In the genomic region with DNA sequence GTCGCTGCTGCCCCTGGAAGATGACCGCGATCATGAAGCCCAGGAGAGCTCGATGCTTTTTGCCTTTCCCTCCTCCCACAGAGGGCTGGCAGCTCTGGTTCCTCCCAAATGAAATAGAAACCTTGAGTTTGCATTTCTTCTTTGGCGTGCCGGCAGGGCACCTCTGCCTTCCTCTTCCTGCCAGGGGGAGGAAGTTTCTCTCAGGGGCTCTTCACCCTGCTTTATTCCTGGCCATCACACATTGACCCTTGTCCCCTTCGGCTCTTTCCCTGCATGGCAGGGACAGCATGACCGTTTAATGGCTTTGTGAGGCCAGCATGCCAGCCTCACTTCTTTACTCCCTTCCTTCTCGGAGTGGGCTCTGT, we compare ENCODE assay signal across 1 cellular context.
TF ChIP-seq lines count a peak whose summit lies in the region.

No MANE protein-coding gene starts in this region.

TF ChIP-seq in HCT116, 20 proteins besides CTCF, POLR2A, EP300 and RAD21 (continued from another document):
- TF ChIP-seq, protein P1, sequence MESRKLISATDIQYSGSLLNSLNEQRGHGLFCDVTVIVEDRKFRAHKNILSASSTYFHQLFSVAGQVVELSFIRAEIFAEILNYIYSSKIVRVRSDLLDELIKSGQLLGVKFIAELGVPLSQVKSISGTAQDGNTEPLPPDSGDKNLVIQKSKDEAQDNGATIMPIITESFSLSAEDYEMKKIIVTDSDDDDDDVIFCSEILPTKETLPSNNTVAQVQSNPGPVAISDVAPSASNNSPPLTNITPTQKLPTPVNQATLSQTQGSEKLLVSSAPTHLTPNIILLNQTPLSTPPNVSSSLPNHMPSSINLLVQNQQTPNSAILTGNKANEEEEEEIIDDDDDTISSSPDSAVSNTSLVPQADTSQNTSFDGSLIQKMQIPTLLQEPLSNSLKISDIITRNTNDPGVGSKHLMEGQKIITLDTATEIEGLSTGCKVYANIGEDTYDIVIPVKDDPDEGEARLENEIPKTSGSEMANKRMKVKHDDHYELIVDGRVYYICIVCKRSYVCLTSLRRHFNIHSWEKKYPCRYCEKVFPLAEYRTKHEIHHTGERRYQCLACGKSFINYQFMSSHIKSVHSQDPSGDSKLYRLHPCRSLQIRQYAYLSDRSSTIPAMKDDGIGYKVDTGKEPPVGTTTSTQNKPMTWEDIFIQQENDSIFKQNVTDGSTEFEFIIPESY (IDR thresholded peaks at IDR 0.05; ENCODE audit: extremely low read depth, insufficient replicate concordance, low read length) = no peak
- TF ChIP-seq POLR2AphosphoS5 (IDR thresholded peaks at IDR 0.05; ENCODE audit: low read depth, low read length) (no peak), SIN3A (IDR thresholded peaks at IDR 0.05; ENCODE audit: low read depth) (no peak)
